ENCODE assay signal across 13 cellular contexts in the genomic region with DNA sequence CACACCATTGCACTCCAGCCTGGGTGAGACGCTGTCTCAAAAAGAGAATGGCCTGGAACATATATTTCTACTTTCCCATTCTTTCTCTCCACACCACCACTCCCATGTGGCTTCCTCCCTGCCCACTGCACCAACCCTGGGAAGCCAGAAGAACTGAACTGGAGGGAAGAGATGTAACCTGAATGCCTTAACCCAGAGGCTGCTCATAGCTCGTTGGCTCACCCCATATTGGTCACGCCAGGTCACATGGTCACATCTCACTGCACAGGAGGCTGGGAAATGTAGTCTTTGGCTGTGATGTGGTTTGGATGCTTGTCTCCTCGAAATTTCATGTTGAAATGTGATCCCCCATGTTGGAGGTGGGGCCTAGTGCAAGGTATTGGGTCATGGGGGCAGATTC. TPM values are rescaled to one million over a fixed set of nuclear protein-coding genes. Genes with fewer than 3 reads are reported as not detected.
DNase-seq lines count a peak whose midpoint lies in the region; ATAC-seq and TF ChIP-seq lines count a peak whose summit lies in the region.
"Had no signal": no experiment of that assay in that cellular context is flagged by ENCODE, and none has a peak within 500 bp of the region (broad histone marks: within the 10 kb centered on the region; RNA-seq: fewer than 3 reads in every experiment).

No MANE protein-coding gene starts in this region.

- ATAC-seq in SK-N-SH treated with all-trans-retinoic acid at 6 μM for 48 hours = peak; percentile 90
- ATAC-seq in naive thymus-derived CD8-positive, alpha-beta T cell = no peak
- ATAC-seq: natural killer cell treated with Interleukin-12 subunit alpha and Interleukin-12 subunit beta and Interleukin-15 and Interleukin-18, amount 100 ng/mL, for 72 hours; T-cell had no signal

- POLR2A ChIA-PET in HEK293 (lab: Yijun Ruan, JAX) = no interaction called here
- POLR2A ChIA-PET in naive thymus-derived CD8-positive, alpha-beta T cell (lab: Charles Lee) = no interaction called here

- CTCF ChIA-PET in HEK293 (lab: Yijun Ruan, JAX) = interaction anchor here (1.2 kb wide), 1 partner anchor 126 kb away, joined by 4 read pairs; no protein-coding TSS in a partner anchor

- H3K4me3 ChIP-seq in HEK293 (ENCODE audit: low read depth, low read length) = no peak overlapping the region

- no peaks in the 10 kb centered on the region for H3K4me1 Mint-ChIP-seq in naive thymus-derived CD8-positive, alpha-beta T cell
- H3K4me1 Mint-ChIP-seq: T-cell had no signal

- peaks cover 0 to 2% (median 0%) of the 10 kb centered on the region in 9 donors for H3K9me3 Mint-ChIP-seq in naive thymus-derived CD8-positive, alpha-beta T cell
- H3K9me3 Mint-ChIP-seq: T-cell had no signal

- H3K27ac Mint-ChIP-seq in naive thymus-derived CD8-positive, alpha-beta T cell = peak overlapping the region in 3 of 10 donors; percentile 21 to 46 (median 43)
- H3K27ac Mint-ChIP-seq: T-cell had no signal

- H3K36me3 Mint-ChIP-seq in naive thymus-derived CD8-positive, alpha-beta T cell = no peaks in the 10 kb centered on the region
- H3K36me3 Mint-ChIP-seq: natural killer cell treated with Interleukin-12 subunit alpha and Interleukin-12 subunit beta and Interleukin-15 and Interleukin-18, amount 100 ng/mL, for 72 hours; T-cell had no signal

- no peak overlapping the region for H3K4me3 Mint-ChIP-seq in naive thymus-derived CD8-positive, alpha-beta T cell
- H3K4me3 Mint-ChIP-seq: natural killer cell treated with Interleukin-12 subunit alpha and Interleukin-12 subunit beta and Interleukin-15 and Interleukin-18, amount 100 ng/mL, for 72 hours; T-cell had no signal

- H3K27ac ChIP-seq in HEK293 (ENCODE audit: extremely low read depth, low read depth, low read length) = no peak overlapping the region

- no peak for TF ChIP-seq CTCF in HEK293 (tag by site-specific recombination; IDR thresholded peaks at IDR 0.05)

- no peaks in the 10 kb centered on the region for H3K9me3 ChIP-seq in HEK293 (ENCODE audit: control insufficient read depth, insufficient read depth, low read depth, low read length)

- no peaks in the 10 kb centered on the region for H3K36me3 ChIP-seq in HEK293 (ENCODE audit: control insufficient read depth in 2 of 2, insufficient read depth in 1 of 2, low read length in 2 of 2)

- DNase-seq in ELF-1 (ENCODE audit: low read depth, low spot score) (peak; percentile 31), left kidney (ENCODE audit: low read depth, low spot score) (peak; percentile 58), NCI-H1436 treated with DMSO at 0.1 percent for 48 hours (lab: John Stamatoyannopoulos, UW) (no peak)
- DNase-seq in stimulated activated CD8-positive, alpha-beta memory T cell treated with anti-CD3 and anti-CD28 coated beads, Interleukin-4, amount 100 ng/mL, for 48 hours = no peak
- DNase-seq in naive thymus-derived CD8-positive, alpha-beta T cell = no peak
- DNase-seq: activated T-cell treated with anti-CD3 and anti-CD28 coated beads for 4 hours, KG1, NCI-H446 treated with DMSO at 0.1 percent for 48 hours, T-cell had no signal

- peaks cover 0 to 8% (median 1%) of the 10 kb centered on the region in 5 donors for H3K27me3 Mint-ChIP-seq in naive thymus-derived CD8-positive, alpha-beta T cell

- H3K4me1 ChIP-seq in HEK293 (ENCODE audit: control insufficient read depth, insufficient read depth, low read length) = no peaks in the 10 kb centered on the region

TF ChIP-seq in HEK293, 187 proteins besides CTCF, POLR2A, EP300 and RAD21:
- TF ChIP-seq ZFP69B (tag by site-specific recombination; IDR thresholded peaks at IDR 0.05) (no peak), SP3 (tag by site-specific recombination; IDR thresholded peaks at IDR 0.05) (peak; percentile 20; the same call in 1 of the 2 replicates), ZBTB1 (tag by site-specific recombination; IDR thresholded peaks at IDR 0.05) (no peak), ZNF76 (tag by site-specific recombination; IDR thresholded peaks at IDR 0.05; ENCODE audit: borderline replicate concordance, low read depth) (0 out of 2 replicates have a peak, but pooled peaks have one; percentile 39), ZNF341 (tag by site-specific recombination; IDR thresholded peaks at IDR 0.05; ENCODE audit: low read depth) (no peak)
- TF ChIP-seq, protein P1, sequence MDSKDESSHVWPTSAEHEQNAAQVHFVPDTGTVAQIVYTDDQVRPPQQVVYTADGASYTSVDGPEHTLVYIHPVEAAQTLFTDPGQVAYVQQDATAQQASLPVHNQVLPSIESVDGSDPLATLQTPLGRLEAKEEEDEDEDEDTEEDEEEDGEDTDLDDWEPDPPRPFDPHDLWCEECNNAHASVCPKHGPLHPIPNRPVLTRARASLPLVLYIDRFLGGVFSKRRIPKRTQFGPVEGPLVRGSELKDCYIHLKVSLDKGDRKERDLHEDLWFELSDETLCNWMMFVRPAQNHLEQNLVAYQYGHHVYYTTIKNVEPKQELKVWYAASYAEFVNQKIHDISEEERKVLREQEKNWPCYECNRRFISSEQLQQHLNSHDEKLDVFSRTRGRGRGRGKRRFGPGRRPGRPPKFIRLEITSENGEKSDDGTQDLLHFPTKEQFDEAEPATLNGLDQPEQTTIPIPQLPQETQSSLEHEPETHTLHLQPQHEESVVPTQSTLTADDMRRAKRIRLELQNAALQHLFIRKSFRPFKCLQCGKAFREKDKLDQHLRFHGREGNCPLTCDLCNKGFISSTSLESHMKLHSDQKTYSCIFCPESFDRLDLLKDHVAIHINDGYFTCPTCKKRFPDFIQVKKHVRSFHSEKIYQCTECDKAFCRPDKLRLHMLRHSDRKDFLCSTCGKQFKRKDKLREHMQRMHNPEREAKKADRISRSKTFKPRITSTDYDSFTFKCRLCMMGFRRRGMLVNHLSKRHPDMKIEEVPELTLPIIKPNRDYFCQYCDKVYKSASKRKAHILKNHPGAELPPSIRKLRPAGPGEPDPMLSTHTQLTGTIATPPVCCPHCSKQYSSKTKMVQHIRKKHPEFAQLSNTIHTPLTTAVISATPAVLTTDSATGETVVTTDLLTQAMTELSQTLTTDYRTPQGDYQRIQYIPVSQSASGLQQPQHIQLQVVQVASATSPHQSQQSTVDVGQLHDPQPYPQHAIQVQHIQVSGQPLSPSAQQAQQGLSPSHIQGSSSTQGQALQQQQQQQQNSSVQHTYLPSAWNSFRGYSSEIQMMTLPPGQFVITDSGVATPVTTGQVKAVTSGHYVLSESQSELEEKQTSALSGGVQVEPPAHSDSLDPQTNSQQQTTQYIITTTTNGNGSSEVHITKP (tag by site-specific recombination; IDR thresholded peaks at IDR 0.05) = peak; percentile 71

TF ChIP-seq in SK-N-SH treated with all-trans-retinoic acid at 6 μM for 48 hours, 23 proteins besides CTCF, POLR2A, EP300 and RAD21 (continues in another document):
- TF ChIP-seq CREB5 (CRISPR knock-in tag; IDR thresholded peaks at IDR 0.05; ENCODE audit: low read depth) (no peak), TCF4 (CRISPR knock-in tag; IDR thresholded peaks at IDR 0.05; ENCODE audit: borderline replicate concordance) (no peak), ARNTL (CRISPR knock-in tag; IDR thresholded peaks at IDR 0.05; ENCODE audit: borderline replicate concordance, low read depth) (no peak), ZNF565 (CRISPR knock-in tag; conservative IDR thresholded peaks at IDR 0.05; ENCODE audit: low read depth) (no peak), BACH2 (CRISPR knock-in tag; IDR thresholded peaks at IDR 0.05; ENCODE audit: borderline replicate concordance) (no peak), PPARA (CRISPR knock-in tag; IDR thresholded peaks at IDR 0.05; ENCODE audit: borderline replicate concordance) (no peak), SNAI2 (CRISPR knock-in tag; IDR thresholded peaks at IDR 0.05) (no peak), ZNF8 (CRISPR knock-in tag; IDR thresholded peaks at IDR 0.05) (no peak), RARB (CRISPR knock-in tag; IDR thresholded peaks at IDR 0.05) (no peak), ESRRG (CRISPR knock-in tag; IDR thresholded peaks at IDR 0.05) (no peak)
- TF ChIP-seq, protein P2, sequence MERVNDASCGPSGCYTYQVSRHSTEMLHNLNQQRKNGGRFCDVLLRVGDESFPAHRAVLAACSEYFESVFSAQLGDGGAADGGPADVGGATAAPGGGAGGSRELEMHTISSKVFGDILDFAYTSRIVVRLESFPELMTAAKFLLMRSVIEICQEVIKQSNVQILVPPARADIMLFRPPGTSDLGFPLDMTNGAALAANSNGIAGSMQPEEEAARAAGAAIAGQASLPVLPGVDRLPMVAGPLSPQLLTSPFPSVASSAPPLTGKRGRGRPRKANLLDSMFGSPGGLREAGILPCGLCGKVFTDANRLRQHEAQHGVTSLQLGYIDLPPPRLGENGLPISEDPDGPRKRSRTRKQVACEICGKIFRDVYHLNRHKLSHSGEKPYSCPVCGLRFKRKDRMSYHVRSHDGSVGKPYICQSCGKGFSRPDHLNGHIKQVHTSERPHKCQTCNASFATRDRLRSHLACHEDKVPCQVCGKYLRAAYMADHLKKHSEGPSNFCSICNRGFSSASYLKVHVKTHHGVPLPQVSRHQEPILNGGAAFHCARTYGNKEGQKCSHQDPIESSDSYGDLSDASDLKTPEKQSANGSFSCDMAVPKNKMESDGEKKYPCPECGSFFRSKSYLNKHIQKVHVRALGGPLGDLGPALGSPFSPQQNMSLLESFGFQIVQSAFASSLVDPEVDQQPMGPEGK (CRISPR knock-in tag; IDR thresholded peaks at IDR 0.05; ENCODE audit: borderline replicate concordance) = no peak

RNA-seq across cellular contexts. Expression of gene DNAH17, which starts 5.9 kb away (rescaled TPM):
- total RNA-seq in naive thymus-derived CD8-positive, alpha-beta T cell = under 1 TPM in 1 of 2 experiments, not detected in 1; 0.81 TPM
- polyA plus RNA-seq in naive thymus-derived CD8-positive, alpha-beta T cell = under 1 TPM in 2 of 3 donors, not detected in 1; 0.28 to 0.38 TPM
- total RNA-seq: endothelial cell of umbilical vein had no signal
- polyA plus RNA-seq: endothelial cell of umbilical vein had no signal

Comparison
In these comparisons a context has a peak if more than half of its experiments do, and no peak if none do; other contexts are left out.
1. DNase-seq: peak in ELF-1 (single experiment) and left kidney (single experiment); none in NCI-H1436 treated with DMSO at 0.1 percent for 48 hours (single experiment), stimulated activated CD8-positive, alpha-beta memory T cell treated with anti-CD3 and anti-CD28 coated beads, Interleukin-4, amount 100 ng/mL, for 48 hours (single experiment) and naive thymus-derived CD8-positive, alpha-beta T cell (0 of 10).